Comparison of ENCODE assay signal across 12 cellular contexts in genomic region chr11:114073506-114074381, GRCh38. TPM values are rescaled to one million over a fixed set of nuclear protein-coding genes. Genes with fewer than 3 reads are reported as not detected.
DNase-seq lines count a peak whose midpoint lies in the region; ATAC-seq and TF ChIP-seq lines count a peak whose summit lies in the region.
"Had no signal": no experiment of that assay in that cellular context is flagged by ENCODE, and none has a peak within 500 bp of the region (broad histone marks: within the 10 kb centered on the region; RNA-seq: fewer than 3 reads in every experiment).

No MANE protein-coding gene starts in this region.

- peak overlapping the region; percentile 17 for H3K4me3 ChIP-seq in right cardiac atrium (ENCODE audit: low read length)
- peak overlapping the region in 3 of 4 donors; percentile 20 to 39 (median 27) for H3K4me3 ChIP-seq in stomach
- H3K4me3 ChIP-seq in body of pancreas = no peak overlapping the region

- no peaks in the 10 kb centered on the region for H3K9me3 ChIP-seq in right cardiac atrium (ENCODE audit: control insufficient read depth, low read length)
- no peaks in the 10 kb centered on the region for H3K9me3 ChIP-seq in stomach
- H3K9me3 ChIP-seq in body of pancreas = no peaks in the 10 kb centered on the region

- H3K9me3 Mint-ChIP-seq in activated CD4-positive, alpha-beta T cell treated with anti-CD3 and anti-CD28 coated beads, Interleukin-2, amount 10 ng/mL, durations not matched to agents 7 days and 5 days = no peaks in the 10 kb centered on the region
- H3K9me3 Mint-ChIP-seq in WTC11 = no peaks in the 10 kb centered on the region

- H3K4me1 ChIP-seq in right cardiac atrium (ENCODE audit: control insufficient read depth, insufficient read depth, low read length) (peaks cover 50% of the 10 kb centered on the region), stomach (peaks cover 66 to 97% (median 83%) of the 10 kb centered on the region in 4 donors), body of pancreas (peaks cover 91% of the 10 kb centered on the region)

- H3K27ac Mint-ChIP-seq in activated CD4-positive, alpha-beta T cell treated with anti-CD3 and anti-CD28 coated beads, Interleukin-2, amount 10 ng/mL, durations not matched to agents 7 days and 5 days = peak overlapping the region; percentile 79
- H3K27ac Mint-ChIP-seq in WTC11 = no peak overlapping the region

- H3K36me3 ChIP-seq in stomach (peaks cover 28 to 88% (median 82%) of the 10 kb centered on the region in 4 donors), body of pancreas (replicated peaks in 1 of 2; ENCODE audit: insufficient read depth in 1 of 2, low read depth in 2 of 2) (peaks cover 0 to 5% of the 10 kb centered on the region in 2 donors)

- no peaks in the 10 kb centered on the region for H3K27me3 ChIP-seq in right cardiac atrium (ENCODE audit: control insufficient read depth, insufficient read depth)
- no peaks in the 10 kb centered on the region for H3K27me3 ChIP-seq in stomach
- H3K27me3 ChIP-seq in body of pancreas = no peaks in the 10 kb centered on the region

- H3K27ac ChIP-seq in right cardiac atrium (ENCODE audit: low read length) = peak overlapping the region; percentile 63
- H3K27ac ChIP-seq in stomach = peak overlapping the region in 3 of 5 donors; percentile 16 to 81 (median 30)
- H3K27ac ChIP-seq in body of pancreas = peak overlapping the region in 1 of 4 donors; percentile 4
- H3K27ac ChIP-seq: KMS-11 had no signal

- 79% methylated on average over 16 of the region's 16 CpGs for WGBS in right cardiac atrium
- 84 to 92% (median 85%) methylated on average over 14 to 16 of the region's 16 CpGs for WGBS in stomach, 5 donors
- WGBS in body of pancreas, 2 donors = 86 to 88% methylated on average over 16 of the region's 16 CpGs

- H3K4me1 Mint-ChIP-seq in activated CD4-positive, alpha-beta T cell treated with anti-CD3 and anti-CD28 coated beads, Interleukin-2, amount 10 ng/mL, durations not matched to agents 7 days and 5 days = peaks cover 47% of the 10 kb centered on the region
- peaks cover 43% of the 10 kb centered on the region for H3K4me1 Mint-ChIP-seq in WTC11

- no peak for TF ChIP-seq CTCF in WTC11 (IDR thresholded peaks at IDR 0.05)
- no peak for TF ChIP-seq CTCF in stomach (IDR thresholded peaks at IDR 0.05)
- TF ChIP-seq CTCF in body of pancreas (IDR thresholded peaks at IDR 0.05) = no peak

- ATAC-seq in WTC11 (peak; percentile 70), right cardiac atrium (no peak), body of pancreas (no peak), GM21367 (IDR thresholded peaks at IDR 0.05; ENCODE audit: unreplicated experiment) (no peak)

- no peaks in the 10 kb centered on the region for H3K36me3 Mint-ChIP-seq in activated CD4-positive, alpha-beta T cell treated with anti-CD3 and anti-CD28 coated beads, Interleukin-2, amount 10 ng/mL, durations not matched to agents 7 days and 5 days (ENCODE audit: low read depth)
- no peaks in the 10 kb centered on the region for H3K36me3 Mint-ChIP-seq in WTC11

- TF ChIP-seq EP300 in stomach (IDR thresholded peaks at IDR 0.05) = no peak

- CTCF ChIA-PET in activated CD4-positive, alpha-beta T cell treated with anti-CD3 and anti-CD28 coated beads, Interleukin-2, amount 10 ng/mL, durations not matched to agents 7 days and 5 days (lab: Charles Lee) = interaction anchor here (0.6 to 1.1 kb wide), 2 partner anchors 24 to 294 kb away, joined by 3 read pairs; partner anchors contain the start of gene CLDN25
- CTCF ChIA-PET in WTC11 (lab: Charles Lee) = interaction anchor here (0.9 to 2.8 kb wide), 5 partner anchors 9 to 187 kb away, joined by 3 to 7 read pairs (median 6); partner anchors contain the start of gene ZBTB16

- no peak for DNase-seq in activated CD4-positive, alpha-beta T cell treated with anti-CD3 and anti-CD28 coated beads, Interleukin-2, amount 10 ng/mL, durations not matched to agents 7 days and 5 days
- no peak for DNase-seq in activated CD4-positive, alpha-beta T cell treated with anti-CD3 and anti-CD28 coated beads, Interleukin-2, amount 50 U/mL, for 4 hours
- DNase-seq in WTC11 (ENCODE audit: low spot score) = no peak
- no peak for DNase-seq in right cardiac atrium
- DNase-seq in stomach = no peak
- no peak for DNase-seq in body of pancreas
- no peak for DNase-seq in NOMO-1 (lab: John Stamatoyannopoulos, UW; ENCODE audit: unreplicated experiment in 2 of 2)
- DNase-seq: foreskin melanocyte; stimulated activated CD4-positive, alpha-beta T cell treated with anti-CD3 and anti-CD28 coated beads, Interleukin-2, amount 100 ng/mL, for 24 hours; T-helper 9 cell had no signal

- TF ChIP-seq POLR2A in stomach (IDR thresholded peaks at IDR 0.05) (no peak), body of pancreas (IDR thresholded peaks at IDR 0.05) (no peak)

- no peak overlapping the region for H3K4me3 Mint-ChIP-seq in activated CD4-positive, alpha-beta T cell treated with anti-CD3 and anti-CD28 coated beads, Interleukin-2, amount 10 ng/mL, durations not matched to agents 7 days and 5 days
- no peak overlapping the region for H3K4me3 Mint-ChIP-seq in WTC11

- intact Hi-C loops in right cardiac atrium (cut with DNase I) (loop anchor here in 1 of 4 donors (10.0 kb wide), 1 partner anchor 91 kb away; no protein-coding TSS in a partner anchor), stomach (cut with DNase I; ENCODE audit: low total_unique reads) (no loop called here), body of pancreas (cut with DNase I) (no loop called here)

- POLR2A ChIA-PET in activated CD4-positive, alpha-beta T cell treated with anti-CD3 and anti-CD28 coated beads, Interleukin-2, amount 10 ng/mL, durations not matched to agents 7 days and 5 days (lab: Charles Lee) = no interaction called here
- POLR2A ChIA-PET in WTC11 (lab: Charles Lee) = interaction anchor here (0.6 kb wide), 1 partner anchor 348 kb away, joined by 4 read pairs; no protein-coding TSS in a partner anchor

- H3K27me3 Mint-ChIP-seq in activated CD4-positive, alpha-beta T cell treated with anti-CD3 and anti-CD28 coated beads, Interleukin-2, amount 10 ng/mL, durations not matched to agents 7 days and 5 days = peaks cover 21% of the 10 kb centered on the region
- H3K27me3 Mint-ChIP-seq in WTC11 (ENCODE audit: low read depth) = peaks cover 49% of the 10 kb centered on the region

TF ChIP-seq in WTC11, 78 proteins besides CTCF, POLR2A, EP300 and RAD21 (continues in another document):
- TF ChIP-seq ZNF317 (CRISPR knock-in tag; IDR thresholded peaks at IDR 0.05; ENCODE audit: borderline replicate concordance, low read depth) = no peak
- no peak for TF ChIP-seq SOX15 (CRISPR knock-in tag; IDR thresholded peaks at IDR 0.05)
- TF ChIP-seq CREB1 (CRISPR knock-in tag; IDR thresholded peaks at IDR 0.05) = no peak
- no peak for TF ChIP-seq ZBTB43 (CRISPR knock-in tag; IDR thresholded peaks at IDR 0.05)
- no peak for TF ChIP-seq ZBTB21 (CRISPR knock-in tag; IDR thresholded peaks at IDR 0.05; ENCODE audit: borderline replicate concordance)
- no peak for TF ChIP-seq AR (CRISPR knock-in tag; IDR thresholded peaks at IDR 0.05)
- no peak for TF ChIP-seq CBFB (CRISPR knock-in tag; IDR thresholded peaks at IDR 0.05; ENCODE audit: low read depth)
- no peak for TF ChIP-seq TP53 (CRISPR knock-in tag; IDR thresholded peaks at IDR 0.05)
- TF ChIP-seq ZMAT4 (CRISPR knock-in tag; IDR thresholded peaks at IDR 0.05) = no peak

RNA-seq across cellular contexts. Expression of gene ZBTB16, which starts 14.2 kb away (rescaled TPM):
- 1 to 10 TPM; 7.4 to 7.6 TPM for total RNA-seq in activated CD4-positive, alpha-beta T cell treated with anti-CD3 and anti-CD28 coated beads, Interleukin-2, amount 10 ng/mL, durations not matched to agents 7 days and 5 days
- 0.34 to 0.57 TPM (median 0.55 TPM) in 3 replicates for total RNA-seq in WTC11 (2021)
- total RNA-seq in right cardiac atrium = 10 to 100 TPM; 61.5 to 89.7 (median 79.4) TPM
- polyA plus RNA-seq in right cardiac atrium = 49.8 TPM
- 100 to 1,000 TPM in 3 of 5 donors, 10 to 100 TPM in 2; 30.1 to 318 (median 137) TPM for total RNA-seq in stomach
- polyA plus RNA-seq in stomach = 10 to 100 TPM in 2 of 3 donors, 1 to 10 TPM in 1; 7.9 to 22.5 (median 19.1) TPM
- 100 to 1,000 TPM in 1 of 2 donors, 10 to 100 TPM in 1; 96.5 to 150 TPM for total RNA-seq in body of pancreas

Comparison
In these comparisons a context has a peak if more than half of its experiments do, and no peak if none do; other contexts are left out.
1. H3K4me3 ChIP-seq: peak in right cardiac atrium (single experiment) and stomach (3 of 4); none in body of pancreas (0 of 2).